In genomic region chr16:60907645-60908044, GRCh38 we compare ENCODE assay signal across 33 cellular contexts.
DNase-seq lines count a peak whose midpoint lies in the region; ATAC-seq and TF ChIP-seq lines count a peak whose summit lies in the region.
"Had no signal": no experiment of that assay in that cellular context is flagged by ENCODE, and none has a peak within 500 bp of the region (broad histone marks: within the 10 kb centered on the region; RNA-seq: fewer than 3 reads in every experiment).

No MANE protein-coding gene starts in this region.

- H3K27me3 Mint-ChIP-seq in H9 (ENCODE audit: low read depth) = no peaks in the 10 kb centered on the region
- no peaks in the 10 kb centered on the region for H3K27me3 Mint-ChIP-seq in WTC11 (ENCODE audit: low read depth)
- H3K27me3 Mint-ChIP-seq in progenitor cell of endocrine pancreas = no peaks in the 10 kb centered on the region
- H3K27me3 Mint-ChIP-seq: activated CD8-positive, alpha-beta memory T cell treated with anti-CD3 and anti-CD28 coated beads, Interleukin-2, amount 10 ng/mL, durations not matched to agents 7 days and 5 days; activated naive CD8-positive, alpha-beta T cell treated with anti-CD3 and anti-CD28 coated beads for 36 hours had no signal

- H2BK15ac ChIP-seq in H9 (ENCODE audit: low read depth, low read length) = no peak overlapping the region

- H3K4me1 Mint-ChIP-seq in H9 (peaks cover 8 to 10% of the 10 kb centered on the region in 2 experiments), WTC11 (peaks cover 7% of the 10 kb centered on the region; the same call in 1 of the 2 replicates), progenitor cell of endocrine pancreas (ENCODE audit: low read depth) (no peaks in the 10 kb centered on the region)
- H3K4me1 Mint-ChIP-seq: activated CD8-positive, alpha-beta memory T cell treated with anti-CD3 and anti-CD28 coated beads, Interleukin-2, amount 10 ng/mL, durations not matched to agents 7 days and 5 days; activated naive CD8-positive, alpha-beta T cell treated with anti-CD3 and anti-CD28 coated beads for 36 hours had no signal

- peak; percentile 55 for TF ChIP-seq CTCF in H9 (conservative IDR thresholded peaks at IDR 0.05)
- TF ChIP-seq CTCF in WTC11 (IDR thresholded peaks at IDR 0.05) = no peak
- TF ChIP-seq CTCF in progenitor cell of endocrine pancreas (IDR thresholded peaks at IDR 0.05; ENCODE audit: unreplicated experiment) = peak; percentile 45
- TF ChIP-seq CTCF in ascending aorta (IDR thresholded peaks at IDR 0.05) = no peak

- ATAC-seq in WTC11 (peak; percentile 28; the same call in 1 of the 2 replicates), GM19463 (IDR thresholded peaks at IDR 0.05; ENCODE audit: unreplicated experiment) (no peak)
- ATAC-seq: activated CD4-positive, CD25-positive, alpha-beta regulatory T cell treated with anti-CD3 and anti-CD28 coated beads, Interleukin-2, amount 50 U/mL, for 24 hours; activated CD8-positive, alpha-beta memory T cell treated with anti-CD3 and anti-CD28 coated beads, Interleukin-2, amount 10 ng/mL, durations not matched to agents 7 days and 5 days; activated T-cell treated with anti-CD3 and anti-CD28 coated beads, Interleukin-2, amount 50 U/mL, for 4 hours; left lobe of liver; right lobe of liver had no signal

- H2BK120ac ChIP-seq in H9 (ENCODE audit: low read depth, low read length, poor library complexity, severe bottlenecking) = no peak overlapping the region

- H3K4me1 ChIP-seq in H9 (ENCODE audit: insufficient read depth, low read length) (peaks cover 2% of the 10 kb centered on the region; the same call in 1 of the 2 replicates), ascending aorta (no peaks in the 10 kb centered on the region)
- H3K4me1 ChIP-seq: colonic mucosa, Peyer's patch, right lobe of liver, SJCRH30, tibial artery had no signal

- intact Hi-C loops in ascending aorta (cut with DNase I) = no loop called here

- H2BK20ac ChIP-seq in H9 (ENCODE audit: low read depth, low read length, poor library complexity, severe bottlenecking) = no peak overlapping the region

- H3K23ac ChIP-seq in H9 (ENCODE audit: insufficient read length, low read depth, low read length) = no peak overlapping the region

- no peak overlapping the region for H3K56ac ChIP-seq in H9 (ENCODE audit: insufficient read length, low read depth, low read length)

- H3K4ac ChIP-seq in H9 (ENCODE audit: low read depth, low read length) = no peak overlapping the region

- H3K36me3 Mint-ChIP-seq in H9 (ENCODE audit: insufficient read depth in 1 of 3, low read depth in 3 of 3) = no peaks in the 10 kb centered on the region
- no peaks in the 10 kb centered on the region for H3K36me3 Mint-ChIP-seq in WTC11
- H3K36me3 Mint-ChIP-seq in progenitor cell of endocrine pancreas (ENCODE audit: insufficient read depth) = no peaks in the 10 kb centered on the region
- H3K36me3 Mint-ChIP-seq: activated CD8-positive, alpha-beta memory T cell treated with anti-CD3 and anti-CD28 coated beads, Interleukin-2, amount 10 ng/mL, durations not matched to agents 7 days and 5 days; activated naive CD8-positive, alpha-beta T cell treated with anti-CD3 and anti-CD28 coated beads for 36 hours had no signal

- H2BK12ac ChIP-seq in H9 (ENCODE audit: insufficient read length, low read depth, low read length) = no peak overlapping the region

- no peak overlapping the region for H3T11ph ChIP-seq in H9 (ENCODE audit: low read length)

- POLR2A ChIA-PET in WTC11 (lab: Charles Lee) = no interaction called here

- no peaks in the 10 kb centered on the region for H3K23me2 ChIP-seq in H9 (ENCODE audit: insufficient read length, low read depth, low read length, poor library complexity, severe bottlenecking)

- H4K5ac ChIP-seq in H9 (ENCODE audit: insufficient read length, low read depth, low read length) = no peak overlapping the region

- H3K79me1 ChIP-seq in H9 (ENCODE audit: insufficient read depth, low read depth, low read length, poor library complexity, severe bottlenecking) = no peaks in the 10 kb centered on the region

- H3K9ac ChIP-seq in H9 (ENCODE audit: extremely low read depth, insufficient read length, low read length) = no peak overlapping the region

- H4K91ac ChIP-seq in H9 (ENCODE audit: insufficient read length, low read depth, low read length) = no peak overlapping the region

- no peak overlapping the region for H3K27ac Mint-ChIP-seq in H9
- no peak overlapping the region for H3K27ac Mint-ChIP-seq in WTC11
- H3K27ac Mint-ChIP-seq in progenitor cell of endocrine pancreas = no peak overlapping the region
- H3K27ac Mint-ChIP-seq: activated CD8-positive, alpha-beta memory T cell treated with anti-CD3 and anti-CD28 coated beads, Interleukin-2, amount 10 ng/mL, durations not matched to agents 7 days and 5 days; activated naive CD8-positive, alpha-beta T cell treated with anti-CD3 and anti-CD28 coated beads for 36 hours; T-helper 1 cell treated with Interleukin-12 subunit alpha and Interleukin-12 subunit beta and Interleukin-4 antibody, amounts not matched to agents 30 μg/mL and 1 μg/mL, for 36 hours had no signal

- no peaks in the 10 kb centered on the region for H3K79me2 ChIP-seq in H9 (ENCODE audit: insufficient read depth, low read length)

- no peak overlapping the region for H2AFZ ChIP-seq in H9 (ENCODE audit: low read length)

- no peaks in the 10 kb centered on the region for H4K20me1 ChIP-seq in H9 (ENCODE audit: control insufficient read depth, insufficient read depth, insufficient read length)

- no peaks in the 10 kb centered on the region; a peak in 1 of 5 replicates for H3K9me3 Mint-ChIP-seq in H9
- H3K9me3 Mint-ChIP-seq in WTC11 = peaks cover 8% of the 10 kb centered on the region; the same call in 1 of the 2 replicates
- peaks cover 3% of the 10 kb centered on the region for H3K9me3 Mint-ChIP-seq in progenitor cell of endocrine pancreas (ENCODE audit: low read depth)

- CTCF ChIA-PET in WTC11 (lab: Charles Lee) = no interaction called here

- no peak overlapping the region for H3K4me3 Mint-ChIP-seq in H9
- no peak overlapping the region for H3K4me3 Mint-ChIP-seq in WTC11
- H3K4me3 Mint-ChIP-seq in progenitor cell of endocrine pancreas (ENCODE audit: low read depth) = no peak overlapping the region
- H3K4me3 Mint-ChIP-seq: activated CD8-positive, alpha-beta memory T cell treated with anti-CD3 and anti-CD28 coated beads, Interleukin-2, amount 10 ng/mL, durations not matched to agents 7 days and 5 days; activated naive CD8-positive, alpha-beta T cell treated with anti-CD3 and anti-CD28 coated beads for 36 hours; activated T-cell treated with anti-CD3 and anti-CD28 coated beads, Interleukin-2, amount 50 U/mL, for 4 hours; T-helper 1 cell treated with Interleukin-12 subunit alpha and Interleukin-12 subunit beta and Interleukin-4 antibody, amounts not matched to agents 30 μg/mL and 1 μg/mL, for 36 hours had no signal

- H2AK5ac ChIP-seq in H9 (ENCODE audit: insufficient read length, low read length) = no peak overlapping the region

- no peak overlapping the region for H4K8ac ChIP-seq in H9 (replicated peaks; ENCODE audit: insufficient read length, low read depth, low read length)

- H2BK5ac ChIP-seq in H9 (ENCODE audit: insufficient read length, low read length) = no peak overlapping the region

- no peak overlapping the region for H3K4me3 ChIP-seq in ascending aorta
- H3K4me3 ChIP-seq: cardiac muscle cell, colonic mucosa, Peyer's patch, right lobe of liver, SJCRH30, tibial artery had no signal

- H3K27ac ChIP-seq in H9 (ENCODE audit: insufficient read length, low read depth, low read length) (no peak overlapping the region), ascending aorta (no peak overlapping the region)
- H3K27ac ChIP-seq: cardiac muscle cell, colonic mucosa, epithelial cell of prostate, Peyer's patch, right lobe of liver, SJCRH30, tibial artery had no signal

- H3K9me3 ChIP-seq in H9 (ENCODE audit: control insufficient read depth, low read depth, low read length) (no peaks in the 10 kb centered on the region), ascending aorta (no peaks in the 10 kb centered on the region)
- H3K9me3 ChIP-seq: colonic mucosa, right lobe of liver, SJCRH30, tibial artery had no signal

- H3K14ac ChIP-seq in H9 (ENCODE audit: insufficient read depth, low read length) = no peak overlapping the region

- DNase-seq in SKM-1 (lab: John Stamatoyannopoulos, UW; ENCODE audit: unreplicated experiment) (peak; percentile 5), SKM-1 treated with dmso at 0.1 percent for 144 hours (lab: John Stamatoyannopoulos, UW; ENCODE audit: unreplicated experiment) (no peak), H9 (no peak), WTC11 (ENCODE audit: low spot score) (no peak), progenitor cell of endocrine pancreas (ENCODE audit: low spot score, unreplicated experiment) (no peak), ascending aorta (ENCODE audit: low spot score in 2 of 2) (no peak), RPMI8226 (no peak)
- DNase-seq: activated CD4-positive, alpha-beta T cell treated with anti-CD3 and anti-CD28 coated beads, Interleukin-2, amount 50 U/mL, for 4 hours; activated CD8-positive, alpha-beta memory T cell treated with anti-CD3 and anti-CD28 coated beads, Interleukin-2, amount 10 ng/mL, durations not matched to agents 7 days and 5 days; activated gamma-delta T cell; activated naive CD8-positive, alpha-beta T cell treated with anti-CD3 and anti-CD28 coated beads for 36 hours; activated T-cell treated with anti-CD3 and anti-CD28 coated beads, Interleukin-2, amount 50 U/mL, for 4 hours; colonic mucosa; effector CD4-positive, alpha-beta T cell; KG1; mesenchymal stem cell; MM.1S; NCI-H146; NCI-H345; NCI-H69; Peyer's patch; posterior cingulate gyrus; right lobe of liver; SJCRH30; stimulated activated CD4-positive, alpha-beta T cell treated with anti-CD3 and anti-CD28 coated beads, Interleukin-12 subunit alpha, Interleukin-12 subunit beta, amount 100 ng/mL, for 4 hours; stimulated activated CD4-positive, alpha-beta T cell treated with anti-CD3 and anti-CD28 coated beads, Interleukin-4, amount 100 ng/mL, for 1 hour; tibial artery had no signal

- H3K18ac ChIP-seq in H9 (ENCODE audit: insufficient read length, low read depth, low read length) = no peak overlapping the region

- no CpG with 5 or more reads among the region's 4 CpGs for WGBS in H9 (ENCODE audit: extremely low coverage, insufficient read length, low lambda C conversion rate)

- H3K27me3 ChIP-seq in H9 (ENCODE audit: insufficient read depth, low read length) = no peaks in the 10 kb centered on the region
- H3K27me3 ChIP-seq in ascending aorta = no peaks in the 10 kb centered on the region
- H3K27me3 ChIP-seq: cardiac muscle cell, colonic mucosa, Peyer's patch, right lobe of liver, SJCRH30, tibial artery had no signal

- H3K4me2 ChIP-seq in H9 (ENCODE audit: insufficient read depth, insufficient read length, low read length) = no peak overlapping the region

- H3K36me3 ChIP-seq in ascending aorta = no peaks in the 10 kb centered on the region
- H3K36me3 ChIP-seq: cardiac muscle cell, colonic mucosa, Peyer's patch, right lobe of liver, SJCRH30, tibial artery had no signal

Comparison
In these comparisons a context has a peak if more than half of its experiments do, and no peak if none do; other contexts are left out.
1. CTCF ChIP-seq: peak in H9 (single experiment) and progenitor cell of endocrine pancreas (single experiment); none in WTC11 (single experiment) and ascending aorta (0 of 3).